In the genomic region with DNA sequence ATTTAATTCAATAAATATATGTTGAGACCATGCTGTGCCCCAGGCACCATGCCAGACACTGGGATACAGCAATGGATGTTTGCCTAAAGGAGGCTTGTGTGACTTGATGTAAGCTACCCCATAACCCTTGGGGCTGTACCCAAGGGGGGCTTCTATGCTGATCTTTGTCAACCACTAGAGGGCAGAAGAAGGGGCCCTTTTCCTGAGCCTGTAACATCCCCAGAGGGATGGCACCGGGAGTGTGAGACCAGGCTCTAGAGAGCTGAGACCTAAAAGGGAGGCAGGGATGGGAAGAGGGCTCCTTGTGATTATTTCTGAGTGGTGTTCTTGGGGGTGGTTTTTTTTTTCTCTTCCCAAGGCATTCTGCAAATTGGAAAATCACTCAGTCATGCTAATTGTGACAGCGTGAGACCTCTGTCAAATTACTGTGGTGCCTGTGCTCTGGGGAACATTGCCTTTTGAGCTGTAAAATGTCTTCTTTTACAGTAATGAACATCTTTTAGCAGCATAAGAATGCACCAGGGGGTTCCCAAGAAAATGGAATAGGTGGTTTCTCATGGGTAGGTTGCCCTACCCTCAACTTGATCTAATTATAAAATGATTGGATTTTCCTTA, we compare ENCODE assay signal across 10 cellular contexts.
DNase-seq lines count a peak whose midpoint lies in the region; ATAC-seq and TF ChIP-seq lines count a peak whose summit lies in the region.
"Had no signal": no experiment of that assay in that cellular context is flagged by ENCODE, and none has a peak within 500 bp of the region (broad histone marks: within the 10 kb centered on the region; RNA-seq: fewer than 3 reads in every experiment).

No MANE protein-coding gene starts in this region.

- H3K9me3 ChIP-seq in neural progenitor cell (ENCODE audit: low read depth), result no peaks in the 10 kb centered on the region

- no peaks in the 10 kb centered on the region for H3K79me2 ChIP-seq in neural progenitor cell (ENCODE audit: low read depth)

- H3K27ac Mint-ChIP-seq in WTC11, result no peak overlapping the region
- H3K27ac Mint-ChIP-seq in neural progenitor cell, result no peak overlapping the region

- no peaks in the 10 kb centered on the region for H3F3A ChIP-seq in neural progenitor cell (ENCODE audit: low read depth)

- peak; percentile 9 for DNase-seq in DMS153 (lab: John Stamatoyannopoulos, UW)
- DNase-seq in DMS153 treated with DMSO at 0.1 percent for 48 hours (lab: John Stamatoyannopoulos, UW; ENCODE audit: unreplicated experiment), result no peak
- DNase-seq in Jurkat, Clone E6-1 (ENCODE audit: low read depth, low spot score), result peak; percentile 18
- DNase-seq in WTC11 (ENCODE audit: low spot score), result peak; percentile 57
- peak; percentile 75 for DNase-seq in neural progenitor cell (ENCODE audit: low spot score)
- DNase-seq: activated gamma-delta T cell treated with Interleukin-2 at 50 U/mL for 16 hours, NCI-H510A had no signal

- CTCF ChIA-PET in WTC11 (lab: Charles Lee), result interaction anchor here (0.5 to 2.7 kb wide), 49 partner anchors 10 to 1764 kb away, joined by 3 to 41 read pairs (median 4); partner anchors contain the start of gene SLC24A3

- no peak overlapping the region for H2AFZ ChIP-seq in neural progenitor cell (replicated peaks)

- H3K27me3 Mint-ChIP-seq in WTC11 (ENCODE audit: low read depth), result no peaks in the 10 kb centered on the region; the same call in 1 of the 2 replicates
- peaks cover 8% of the 10 kb centered on the region for H3K27me3 Mint-ChIP-seq in neural progenitor cell (ENCODE audit: insufficient read depth, low read depth)

- TF ChIP-seq CTCF in WTC11 (IDR thresholded peaks at IDR 0.05), result peak; percentile 60; the same call in 1 of the 2 replicates
- TF ChIP-seq CTCF in neural progenitor cell (IDR thresholded peaks at IDR 0.05), result peak; percentile 73

- POLR2A ChIA-PET in WTC11 (lab: Charles Lee), result interaction anchor here (0.7 kb wide), 1 partner anchor 31 kb away, joined by 3 read pairs; no protein-coding TSS in a partner anchor

- no peak overlapping the region for H3K9ac ChIP-seq in neural progenitor cell

- no peaks in the 10 kb centered on the region for H4K20me1 ChIP-seq in neural progenitor cell (ENCODE audit: low read depth)

- peaks cover 5% of the 10 kb centered on the region; the same call in 1 of the 2 replicates for H3K36me3 Mint-ChIP-seq in WTC11
- H3K36me3 Mint-ChIP-seq in neural progenitor cell, result no peaks in the 10 kb centered on the region

- no peak overlapping the region for H3K4me3 ChIP-seq in Jurkat, Clone E6-1 (ENCODE audit: low read length)
- H3K4me3 ChIP-seq in neural progenitor cell, result no peak overlapping the region

- no peaks in the 10 kb centered on the region for H3K27me3 ChIP-seq in neural progenitor cell

- H3K4me3 Mint-ChIP-seq in WTC11 (no peak overlapping the region), neural progenitor cell (no peak overlapping the region)

- peak; percentile 100 for ATAC-seq in WTC11
- no peak for ATAC-seq in HG03095 (IDR thresholded peaks at IDR 0.05; ENCODE audit: unreplicated experiment)
- no peak for ATAC-seq in GM18909 (IDR thresholded peaks at IDR 0.05; ENCODE audit: poor library complexity, unreplicated experiment)
- no peak for ATAC-seq in GM19463 (IDR thresholded peaks at IDR 0.05; ENCODE audit: unreplicated experiment)

- H3K36me3 ChIP-seq in neural progenitor cell, result no peaks in the 10 kb centered on the region

- no peak overlapping the region for H3K4me2 ChIP-seq in neural progenitor cell

- peaks cover 4% of the 10 kb centered on the region for H3K4me1 ChIP-seq in neural progenitor cell

- H3K4me1 Mint-ChIP-seq in WTC11 (peaks cover 21% of the 10 kb centered on the region), neural progenitor cell (peaks cover 14% of the 10 kb centered on the region)

- no peak overlapping the region for H3K27ac ChIP-seq in neural progenitor cell

- H3K9me3 Mint-ChIP-seq in WTC11, result peaks cover 8% of the 10 kb centered on the region
- peaks cover 5% of the 10 kb centered on the region for H3K9me3 Mint-ChIP-seq in neural progenitor cell

TF ChIP-seq in WTC11, 78 proteins besides CTCF, POLR2A, EP300 and RAD21:
- TF ChIP-seq OVOL2 (CRISPR knock-in tag; IDR thresholded peaks at IDR 0.05; ENCODE audit: borderline replicate concordance) (no peak), NR1H2 (CRISPR knock-in tag; IDR thresholded peaks at IDR 0.05) (no peak), SMAD4 (CRISPR knock-in tag; IDR thresholded peaks at IDR 0.05) (no peak), ZMAT4 (CRISPR knock-in tag; IDR thresholded peaks at IDR 0.05) (no peak)
- TF ChIP-seq, protein P1, sequence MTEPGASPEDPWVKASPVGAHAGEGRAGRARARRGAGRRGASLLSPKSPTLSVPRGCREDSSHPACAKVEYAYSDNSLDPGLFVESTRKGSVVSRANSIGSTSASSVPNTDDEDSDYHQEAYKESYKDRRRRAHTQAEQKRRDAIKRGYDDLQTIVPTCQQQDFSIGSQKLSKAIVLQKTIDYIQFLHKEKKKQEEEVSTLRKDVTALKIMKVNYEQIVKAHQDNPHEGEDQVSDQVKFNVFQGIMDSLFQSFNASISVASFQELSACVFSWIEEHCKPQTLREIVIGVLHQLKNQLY (CRISPR knock-in tag; IDR thresholded peaks at IDR 0.05), result no peak
